ENCODE assay signal across 14 cellular contexts in the genomic region with DNA sequence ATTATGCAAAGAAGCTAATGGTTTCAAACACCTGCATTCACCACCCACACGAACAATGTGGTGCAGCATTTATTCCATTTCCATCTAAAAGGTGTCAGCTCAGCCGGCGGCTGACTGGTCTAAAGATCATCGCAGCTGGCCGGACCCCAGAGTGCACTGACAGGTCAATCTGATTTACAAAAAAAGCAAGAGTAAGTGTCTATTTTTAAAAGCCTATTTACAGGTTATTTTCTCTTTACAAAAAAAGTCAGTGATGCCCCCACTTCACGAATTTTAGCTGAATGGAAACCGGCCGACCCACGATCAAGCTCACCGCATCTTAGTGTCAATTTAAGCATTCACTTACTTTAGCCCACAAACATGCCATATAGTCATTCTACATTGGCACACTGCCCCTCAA. TPM values are rescaled to one million over a fixed set of nuclear protein-coding genes. Genes with fewer than 3 reads are reported as not detected.
DNase-seq lines count a peak whose midpoint lies in the region; ATAC-seq and TF ChIP-seq lines count a peak whose summit lies in the region.
"Had no signal": no experiment of that assay in that cellular context is flagged by ENCODE, and none has a peak within 500 bp of the region (broad histone marks: within the 10 kb centered on the region; RNA-seq: fewer than 3 reads in every experiment).

No MANE protein-coding gene starts in this region.

- H3K9me3 Mint-ChIP-seq in activated CD4-positive, alpha-beta T cell treated with anti-CD3 and anti-CD28 coated beads, Interleukin-2, amount 10 ng/mL, durations not matched to agents 24 days and 14 days = no peaks in the 10 kb centered on the region
- no peaks in the 10 kb centered on the region for H3K9me3 Mint-ChIP-seq in IgD-negative memory B cell
- H3K9me3 Mint-ChIP-seq in stimulated activated effector memory CD8-positive, alpha-beta T cell treated with anti-CD3 and anti-CD28 coated beads, Interleukin-12 subunit alpha, Interleukin-12 subunit beta, amount 100 ng/mL, for 72 hours = no peaks in the 10 kb centered on the region

- no peaks in the 10 kb centered on the region for H3K27me3 Mint-ChIP-seq in activated CD4-positive, alpha-beta T cell treated with anti-CD3 and anti-CD28 coated beads, Interleukin-2, amount 10 ng/mL, durations not matched to agents 24 days and 14 days
- peaks cover 3% of the 10 kb centered on the region for H3K27me3 Mint-ChIP-seq in IgD-negative memory B cell

- H3K36me3 Mint-ChIP-seq in activated CD4-positive, alpha-beta T cell treated with anti-CD3 and anti-CD28 coated beads, Interleukin-2, amount 10 ng/mL, durations not matched to agents 24 days and 14 days (ENCODE audit: low read depth) = peaks cover 41% of the 10 kb centered on the region
- peaks cover 8% of the 10 kb centered on the region for H3K36me3 Mint-ChIP-seq in IgD-negative memory B cell
- peaks cover 92% of the 10 kb centered on the region for H3K36me3 Mint-ChIP-seq in stimulated activated effector memory CD8-positive, alpha-beta T cell treated with anti-CD3 and anti-CD28 coated beads, Interleukin-12 subunit alpha, Interleukin-12 subunit beta, amount 100 ng/mL, for 72 hours

- no peaks in the 10 kb centered on the region for H3K9me3 ChIP-seq in WERI-Rb-1 (ENCODE audit: severe bottlenecking)

- H3K4me1 Mint-ChIP-seq in activated CD4-positive, alpha-beta T cell treated with anti-CD3 and anti-CD28 coated beads, Interleukin-2, amount 10 ng/mL, durations not matched to agents 24 days and 14 days = peaks cover 63% of the 10 kb centered on the region
- peaks cover 62 to 85% (median 75%) of the 10 kb centered on the region in 3 donors for H3K4me1 Mint-ChIP-seq in IgD-negative memory B cell
- H3K4me1 Mint-ChIP-seq in stimulated activated effector memory CD8-positive, alpha-beta T cell treated with anti-CD3 and anti-CD28 coated beads, Interleukin-12 subunit alpha, Interleukin-12 subunit beta, amount 100 ng/mL, for 72 hours = peaks cover 88% of the 10 kb centered on the region

- H3K36me3 ChIP-seq in WERI-Rb-1 (no peaks in the 10 kb centered on the region), H7 (replicated peaks; ENCODE audit: control insufficient read depth, insufficient read depth, low read length) (no peaks in the 10 kb centered on the region; the same call in 1 of the 2 replicates)

- no peak overlapping the region for H3K4me3 ChIP-seq in dorsolateral prefrontal cortex
- no peak overlapping the region for H3K4me3 ChIP-seq in WERI-Rb-1 (ENCODE audit: low read depth, low read length)
- H3K4me3 ChIP-seq in H7 (ENCODE audit: insufficient read depth, low read depth, low read length) = no peak overlapping the region
- H3K4me3 ChIP-seq: lung had no signal

- H3K27ac ChIP-seq in dorsolateral prefrontal cortex (peak overlapping the region in 45 of 59 donors; percentile 1 to 100 (median 97)), WERI-Rb-1 (no peak overlapping the region)

- no peak overlapping the region for H3K4me3 Mint-ChIP-seq in activated CD4-positive, alpha-beta T cell treated with anti-CD3 and anti-CD28 coated beads, Interleukin-2, amount 10 ng/mL, durations not matched to agents 24 days and 14 days
- peak overlapping the region in 2 of 4 donors; percentile 61 to 64 for H3K4me3 Mint-ChIP-seq in IgD-negative memory B cell
- peak overlapping the region; percentile 15 for H3K4me3 Mint-ChIP-seq in stimulated activated effector memory CD8-positive, alpha-beta T cell treated with anti-CD3 and anti-CD28 coated beads, Interleukin-12 subunit alpha, Interleukin-12 subunit beta, amount 100 ng/mL, for 72 hours

- H3K27me3 ChIP-seq in dorsolateral prefrontal cortex (no peaks in the 10 kb centered on the region), WERI-Rb-1 (ENCODE audit: insufficient read depth, low read depth, severe bottlenecking) (no peaks in the 10 kb centered on the region), H7 (ENCODE audit: control insufficient read depth, insufficient read depth, low read length) (no peaks in the 10 kb centered on the region)

- peak overlapping the region; percentile 77 for H3K27ac Mint-ChIP-seq in activated CD4-positive, alpha-beta T cell treated with anti-CD3 and anti-CD28 coated beads, Interleukin-2, amount 10 ng/mL, durations not matched to agents 24 days and 14 days
- peak overlapping the region; percentile 51 to 92 (median 89) for H3K27ac Mint-ChIP-seq in IgD-negative memory B cell
- peak overlapping the region; percentile 86 for H3K27ac Mint-ChIP-seq in stimulated activated effector memory CD8-positive, alpha-beta T cell treated with anti-CD3 and anti-CD28 coated beads, Interleukin-12 subunit alpha, Interleukin-12 subunit beta, amount 100 ng/mL, for 72 hours

- no peak for ATAC-seq in stimulated activated effector memory CD8-positive, alpha-beta T cell treated with anti-CD3 and anti-CD28 coated beads, Interleukin-12 subunit alpha, Interleukin-12 subunit beta, amount 100 ng/mL, for 72 hours

- no peak for TF ChIP-seq CTCF in dorsolateral prefrontal cortex (IDR thresholded peaks at IDR 0.05 in 54 of 56, conservative IDR thresholded peaks at IDR 0.05 in 2 of 56; ENCODE audit: low read depth in 1 of 56, partially characterized antibody in 56 of 56)
- no peak for TF ChIP-seq CTCF in WERI-Rb-1 (IDR thresholded peaks at IDR 0.05; ENCODE audit: low read depth, low read length)

- intact Hi-C loops in activated CD4-positive, alpha-beta T cell treated with anti-CD3 and anti-CD28 coated beads, Interleukin-2, amount 10 ng/mL, durations not matched to agents 24 days and 14 days (cut with micrococcal nuclease) = no loop called here
- intact Hi-C loops in dorsolateral prefrontal cortex (cut with DNase I) = loop anchor here in 1 of 2 donors (5.0 to 10.0 kb wide), 2 partner anchors 103 to 125 kb away; partner anchors contain the start of genes CKS2 and SECISBP2

- DNase-seq in activated CD4-positive, alpha-beta T cell treated with anti-CD3 and anti-CD28 coated beads, Interleukin-2, amount 10 ng/mL, durations not matched to agents 24 days and 14 days = no peak
- DNase-seq in activated CD4-positive, alpha-beta T cell treated with anti-CD3 and anti-CD28 coated beads for 1 hour = no peak
- DNase-seq in dorsolateral prefrontal cortex (no peak), WERI-Rb-1 (no peak), H7 (no peak)
- DNase-seq in stimulated activated effector memory CD8-positive, alpha-beta T cell treated with anti-CD3 and anti-CD28 coated beads, Interleukin-12 subunit alpha, Interleukin-12 subunit beta, amount 100 ng/mL, for 72 hours (ENCODE audit: low spot score in 2 of 2) = no peak
- no peak for DNase-seq in effector CD8-positive, alpha-beta T cell (lab: John Stamatoyannopoulos, UW)
- DNase-seq: activated T-cell treated with anti-CD3 and anti-CD28 coated beads, Interleukin-2, amount 50 U/mL, for 1 hour; hippocampal formation; NCI-H1092 treated with DMSO at 0.1 percent for 48 hours; NCI-H510A; stimulated activated CD4-positive, alpha-beta T cell treated with anti-CD3 and anti-CD28 coated beads, Interleukin-12 subunit alpha, Interleukin-12 subunit beta, amount 100 ng/mL, for 4 hours had no signal

RNA-seq across cellular contexts. Expression of gene SEMA4D, which starts 58.3 kb away (rescaled TPM):
- 368 and 370 TPM in 2 replicates for total RNA-seq in activated CD4-positive, alpha-beta T cell treated with anti-CD3 and anti-CD28 coated beads, Interleukin-2, amount 10 ng/mL, durations not matched to agents 24 days and 14 days
- 35.3 TPM for polyA plus RNA-seq in IgD-negative memory B cell
- 100 to 1,000 TPM in 116 of 120 experiments, 10 to 100 TPM in 4; 90.5 to 697 (median 192) TPM for total RNA-seq in dorsolateral prefrontal cortex
- 17.0 and 23.6 TPM in 2 replicates for total RNA-seq in H7 (2014; rRNA removed; shearing (Covaris generic))
